1 cellular context compared by ENCODE assay signal in the genomic region with DNA sequence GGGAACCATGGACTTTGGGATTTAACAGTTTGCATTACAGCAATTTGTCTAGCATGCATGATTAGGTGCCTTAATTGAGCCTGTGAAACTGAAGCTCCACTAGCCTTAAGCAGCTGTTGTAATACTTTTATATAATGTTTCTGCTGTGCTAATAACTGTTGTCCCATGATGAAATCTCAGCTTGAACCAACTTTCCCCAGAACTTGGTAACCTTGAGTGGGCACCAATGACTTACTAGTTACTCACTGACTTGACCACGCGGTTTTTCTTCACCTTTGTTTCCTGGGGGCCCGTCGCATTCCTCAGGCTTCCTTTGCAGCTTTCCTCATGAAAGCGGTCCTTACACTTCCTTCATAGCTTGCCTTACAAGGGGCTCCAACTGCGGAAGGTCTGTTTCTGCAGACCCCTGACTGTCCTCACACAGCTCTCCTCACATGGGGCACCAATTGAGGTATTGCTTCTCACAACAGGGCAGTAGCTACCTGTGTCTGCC.
TF ChIP-seq lines count a peak whose summit lies in the region.

No MANE protein-coding gene starts in this region.

TF ChIP-seq in WTC11, 78 proteins besides CTCF, POLR2A, EP300 and RAD21 (continued from another document):
- TF ChIP-seq, protein P1, sequence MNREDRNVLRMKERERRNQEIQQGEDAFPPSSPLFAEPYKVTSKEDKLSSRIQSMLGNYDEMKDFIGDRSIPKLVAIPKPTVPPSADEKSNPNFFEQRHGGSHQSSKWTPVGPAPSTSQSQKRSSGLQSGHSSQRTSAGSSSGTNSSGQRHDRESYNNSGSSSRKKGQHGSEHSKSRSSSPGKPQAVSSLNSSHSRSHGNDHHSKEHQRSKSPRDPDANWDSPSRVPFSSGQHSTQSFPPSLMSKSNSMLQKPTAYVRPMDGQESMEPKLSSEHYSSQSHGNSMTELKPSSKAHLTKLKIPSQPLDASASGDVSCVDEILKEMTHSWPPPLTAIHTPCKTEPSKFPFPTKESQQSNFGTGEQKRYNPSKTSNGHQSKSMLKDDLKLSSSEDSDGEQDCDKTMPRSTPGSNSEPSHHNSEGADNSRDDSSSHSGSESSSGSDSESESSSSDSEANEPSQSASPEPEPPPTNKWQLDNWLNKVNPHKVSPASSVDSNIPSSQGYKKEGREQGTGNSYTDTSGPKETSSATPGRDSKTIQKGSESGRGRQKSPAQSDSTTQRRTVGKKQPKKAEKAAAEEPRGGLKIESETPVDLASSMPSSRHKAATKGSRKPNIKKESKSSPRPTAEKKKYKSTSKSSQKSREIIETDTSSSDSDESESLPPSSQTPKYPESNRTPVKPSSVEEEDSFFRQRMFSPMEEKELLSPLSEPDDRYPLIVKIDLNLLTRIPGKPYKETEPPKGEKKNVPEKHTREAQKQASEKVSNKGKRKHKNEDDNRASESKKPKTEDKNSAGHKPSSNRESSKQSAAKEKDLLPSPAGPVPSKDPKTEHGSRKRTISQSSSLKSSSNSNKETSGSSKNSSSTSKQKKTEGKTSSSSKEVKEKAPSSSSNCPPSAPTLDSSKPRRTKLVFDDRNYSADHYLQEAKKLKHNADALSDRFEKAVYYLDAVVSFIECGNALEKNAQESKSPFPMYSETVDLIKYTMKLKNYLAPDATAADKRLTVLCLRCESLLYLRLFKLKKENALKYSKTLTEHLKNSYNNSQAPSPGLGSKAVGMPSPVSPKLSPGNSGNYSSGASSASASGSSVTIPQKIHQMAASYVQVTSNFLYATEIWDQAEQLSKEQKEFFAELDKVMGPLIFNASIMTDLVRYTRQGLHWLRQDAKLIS (CRISPR knock-in tag; IDR thresholded peaks at IDR 0.05; ENCODE audit: borderline replicate concordance), result no peak
- TF ChIP-seq HMGA2 (CRISPR knock-in tag; IDR thresholded peaks at IDR 0.05), result no peak
